Comparison of ENCODE assay signal across 1 cellular context in the genomic region with DNA sequence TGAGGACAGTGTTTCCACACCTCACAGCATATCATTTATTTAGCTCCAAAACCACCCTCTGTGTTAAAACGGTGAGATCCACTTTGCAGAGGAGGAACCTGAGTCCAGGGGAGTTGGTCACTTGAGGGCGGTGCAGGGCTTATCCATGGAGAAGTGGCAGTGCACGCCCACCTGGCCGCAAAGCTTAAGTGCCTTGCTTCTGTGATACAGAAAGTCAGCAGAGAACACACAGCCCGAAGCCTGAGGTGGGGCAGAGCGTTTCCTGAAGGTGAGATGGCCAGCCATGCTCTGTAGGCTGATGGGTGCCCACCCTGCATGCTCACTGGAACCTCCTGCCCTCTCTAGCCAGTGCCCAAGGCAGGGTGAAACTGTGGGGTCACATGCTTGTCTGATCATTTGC.
TF ChIP-seq lines count a peak whose summit lies in the region.

No MANE protein-coding gene starts in this region.

TF ChIP-seq in K562, 482 proteins besides CTCF, POLR2A, EP300 and RAD21 (continued from another document):
- TF ChIP-seq CHD7 (IDR thresholded peaks at IDR 0.05; ENCODE audit: low read depth, low read length) = no peak
- TF ChIP-seq, protein P1, sequence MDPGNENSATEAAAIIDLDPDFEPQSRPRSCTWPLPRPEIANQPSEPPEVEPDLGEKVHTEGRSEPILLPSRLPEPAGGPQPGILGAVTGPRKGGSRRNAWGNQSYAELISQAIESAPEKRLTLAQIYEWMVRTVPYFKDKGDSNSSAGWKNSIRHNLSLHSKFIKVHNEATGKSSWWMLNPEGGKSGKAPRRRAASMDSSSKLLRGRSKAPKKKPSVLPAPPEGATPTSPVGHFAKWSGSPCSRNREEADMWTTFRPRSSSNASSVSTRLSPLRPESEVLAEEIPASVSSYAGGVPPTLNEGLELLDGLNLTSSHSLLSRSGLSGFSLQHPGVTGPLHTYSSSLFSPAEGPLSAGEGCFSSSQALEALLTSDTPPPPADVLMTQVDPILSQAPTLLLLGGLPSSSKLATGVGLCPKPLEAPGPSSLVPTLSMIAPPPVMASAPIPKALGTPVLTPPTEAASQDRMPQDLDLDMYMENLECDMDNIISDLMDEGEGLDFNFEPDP (CRISPR knock-in tag; IDR thresholded peaks at IDR 0.05) = no peak
- no peak for TF ChIP-seq RNF2 (IDR thresholded peaks at IDR 0.05)
